In the genomic region with DNA sequence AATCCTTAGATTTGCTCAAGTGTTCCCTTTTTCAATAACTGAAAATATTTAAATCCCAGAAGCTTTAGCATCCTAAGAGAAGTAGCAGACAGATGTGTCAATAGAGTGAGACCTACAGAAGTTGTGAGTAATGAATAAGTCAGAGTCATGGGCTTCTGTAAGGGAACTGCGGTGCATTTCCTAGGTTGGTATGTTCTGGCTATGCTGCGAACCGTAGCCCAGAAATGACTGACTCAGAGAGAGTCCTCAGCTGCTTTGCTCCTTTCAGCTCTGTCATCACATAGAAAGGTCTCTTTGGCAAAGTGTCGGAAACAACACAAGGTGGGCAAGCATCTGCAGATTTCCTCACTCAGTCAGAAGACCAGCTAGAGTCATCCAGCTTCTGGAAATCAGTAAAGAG, we compare ENCODE assay signal across 17 cellular contexts.
DNase-seq lines count a peak whose midpoint lies in the region; ATAC-seq and TF ChIP-seq lines count a peak whose summit lies in the region.
"Had no signal": no experiment of that assay in that cellular context is flagged by ENCODE, and none has a peak within 500 bp of the region (broad histone marks: within the 10 kb centered on the region; RNA-seq: fewer than 3 reads in every experiment).

No MANE protein-coding gene starts in this region.

- CTCF ChIA-PET in IMR-90 (lab: Yijun Ruan, JAX) (no interaction called here), Calu3 (lab: Charles Lee) (no interaction called here)

- no peak for TF ChIP-seq CTCF in AG09319 (IDR thresholded peaks at IDR 0.05; ENCODE audit: low read depth, low read length)
- TF ChIP-seq CTCF in IMR-90 (conservative IDR thresholded peaks at IDR 0.05; ENCODE audit: low read depth, low read length): no peak
- TF ChIP-seq CTCF in progenitor cell of endocrine pancreas (IDR thresholded peaks at IDR 0.05; ENCODE audit: unreplicated experiment): no peak
- no peak for TF ChIP-seq CTCF in Calu3 (IDR thresholded peaks at IDR 0.05; ENCODE audit: unreplicated experiment)

- no peak overlapping the region for H3K4me3 ChIP-seq in IMR-90 (ENCODE audit: insufficient read depth, low read depth, low read length)

- POLR2A ChIA-PET in IMR-90 (lab: Charles Lee; ENCODE audit: unreplicated experiment): no interaction called here

- H3K27ac ChIP-seq in IMR-90 (ENCODE audit: insufficient read depth, low read length): no peak overlapping the region

- H3K4me1 Mint-ChIP-seq in progenitor cell of endocrine pancreas (ENCODE audit: low read depth) (peaks cover 7% of the 10 kb centered on the region), Calu3 (ENCODE audit: low read depth, unreplicated experiment) (no peaks in the 10 kb centered on the region)

- no peak overlapping the region; the same call in 2 of the 3 replicates for H2BK15ac ChIP-seq in IMR-90 (ENCODE audit: low read depth, low read length)

- in situ Hi-C loops in IMR-90 (cut with MboI; ENCODE audit: low sequenced_read_pairs): no loop called here

- peaks cover 2% of the 10 kb centered on the region; the same call in 1 of the 2 replicates for H3K9me1 ChIP-seq in IMR-90 (ENCODE audit: insufficient read depth, low read length)

- dilution Hi-C loops in IMR-90 (cut with HindIII; ENCODE audit: low sequenced_read_pairs, unreplicated experiment): no loop called here

- no peaks in the 10 kb centered on the region for H3K27me3 Mint-ChIP-seq in progenitor cell of endocrine pancreas
- H3K27me3 Mint-ChIP-seq in Calu3 (ENCODE audit: unreplicated experiment): no peaks in the 10 kb centered on the region
- H3K27me3 Mint-ChIP-seq: stimulated activated memory B cell treated with anti-CD40 and anti-IgM and Interleukin-4, amounts not matched to agents 10 μg/mL and 1 μg/mL and 100 μg/mL, for 72 hours had no signal

- H3K79me1 ChIP-seq in IMR-90 (ENCODE audit: low read depth in 1 of 2, low read length in 2 of 2): no peaks in the 10 kb centered on the region

- no peak overlapping the region for H4K5ac ChIP-seq in IMR-90 (ENCODE audit: low read depth, low read length)

- H3K36me3 ChIP-seq in IMR-90 (ENCODE audit: control insufficient read depth, insufficient read depth, low read length): no peaks in the 10 kb centered on the region

- no peak overlapping the region for H2BK5ac ChIP-seq in IMR-90 (ENCODE audit: low read depth, low read length, poor library complexity, severe bottlenecking)

- no CpG with 5 or more reads among the region's 4 CpGs for WGBS in IMR-90 (ENCODE audit: extremely low coverage in 2 of 2, insufficient read length in 1 of 2), 2 experiments

- H3K18ac ChIP-seq in IMR-90 (ENCODE audit: low read depth, low read length): no peak overlapping the region

- DNase-seq in AG09319 (ENCODE audit: extremely low read depth, low read depth) (peak; percentile 22), IMR-90 (peak; percentile 95), brain pericyte (ENCODE audit: low read depth, low spot score) (peak; percentile 18), kidney glomerular epithelial cell (lab: John Stamatoyannopoulos, UW) (peak; percentile 11), NCI-H1417 (lab: John Stamatoyannopoulos, UW) (no peak), progenitor cell of endocrine pancreas (ENCODE audit: low spot score, unreplicated experiment) (no peak), Calu3 (no peak), DMS79 (lab: John Stamatoyannopoulos, UW) (no peak)
- DNase-seq: activated CD4-positive, alpha-beta T cell treated with anti-CD3 and anti-CD28 coated beads, Interleukin-2, amount 50 U/mL, for 48 hours; midbrain; NCI-H1694; NCI-H510A treated with DMSO at 0.1 percent for 48 hours; posterior cingulate gyrus; RPMI8226; stimulated activated CD4-positive, alpha-beta T cell treated with anti-CD3 and anti-CD28 coated beads, Interleukin-2, amount 100 ng/mL, for 48 hours; T-helper 9 cell had no signal

- no peak overlapping the region; a peak in 1 of 4 replicates for H4K8ac ChIP-seq in IMR-90 (ENCODE audit: low read depth in 2 of 2, low read length in 2 of 2)

- no peak overlapping the region for H2BK20ac ChIP-seq in IMR-90 (ENCODE audit: low read depth, low read length)

- H3K27me3 ChIP-seq in IMR-90 (ENCODE audit: control insufficient read depth, insufficient read depth, low read length): no peaks in the 10 kb centered on the region

- no peak overlapping the region for H2BK120ac ChIP-seq in IMR-90 (ENCODE audit: low read depth, low read length)

- no peak for TF ChIP-seq POLR2A in IMR-90 (IDR thresholded peaks at IDR 0.05; ENCODE audit: low read depth, low read length)

- no peaks in the 10 kb centered on the region for H4K20me1 ChIP-seq in IMR-90 (ENCODE audit: insufficient read depth, low read length)

- no peak overlapping the region for H3K14ac ChIP-seq in IMR-90 (replicated peaks; ENCODE audit: low read depth, low read length)

- H3K56ac ChIP-seq in IMR-90 (ENCODE audit: extremely low read depth, insufficient read depth, low read length): no peak overlapping the region

- peak; percentile 91 for ATAC-seq in IMR-90 (ENCODE audit: low read depth)
- ATAC-seq: stimulated activated memory B cell treated with anti-CD40 and anti-IgM and Interleukin-4, amounts not matched to agents 10 μg/mL and 1 μg/mL and 100 μg/mL, for 72 hours had no signal

- H3K4me1 ChIP-seq in IMR-90 (ENCODE audit: control insufficient read depth, insufficient read depth, low read length): no peaks in the 10 kb centered on the region; the same call in 1 of the 2 replicates

- H2AK5ac ChIP-seq in IMR-90 (ENCODE audit: low read depth, low read length): no peak overlapping the region

- H3K27ac Mint-ChIP-seq in progenitor cell of endocrine pancreas: no peak overlapping the region
- H3K27ac Mint-ChIP-seq in Calu3 (ENCODE audit: unreplicated experiment): no peak overlapping the region
- H3K27ac Mint-ChIP-seq: stimulated activated memory B cell treated with anti-CD40 and anti-IgM and Interleukin-4, amounts not matched to agents 10 μg/mL and 1 μg/mL and 100 μg/mL, for 72 hours had no signal

- no peak overlapping the region for H2AK9ac ChIP-seq in IMR-90 (replicated peaks; ENCODE audit: low read depth, low read length, poor library complexity)

- H3K9me3 ChIP-seq in IMR-90 (ENCODE audit: control insufficient read depth, insufficient read depth, low read length): no peaks in the 10 kb centered on the region

- TF ChIP-seq RAD21 in IMR-90 (IDR thresholded peaks at IDR 0.05; ENCODE audit: low read length): no peak

- H3K9ac ChIP-seq in IMR-90 (ENCODE audit: low read depth, low read length): no peak overlapping the region

- H3K4me2 ChIP-seq in IMR-90 (ENCODE audit: low read depth, low read length): no peak overlapping the region

- BruUV-seq in IMR-90 (replicated peaks; lab: Mats Ljungman, UMichigan) (no TSS peak), Calu3 (replicated peaks; lab: Mats Ljungman, UMichigan) (no TSS peak)

- no peak overlapping the region for H2AFZ ChIP-seq in IMR-90 (replicated peaks; ENCODE audit: low read length, poor library complexity)

- H3K23ac ChIP-seq in IMR-90 (ENCODE audit: low read depth, low read length): no peak overlapping the region

- no peak overlapping the region for H3K4me3 Mint-ChIP-seq in progenitor cell of endocrine pancreas (ENCODE audit: low read depth)
- no peak overlapping the region for H3K4me3 Mint-ChIP-seq in Calu3 (ENCODE audit: low read depth, unreplicated experiment)
- H3K4me3 Mint-ChIP-seq: stimulated activated memory B cell treated with anti-CD40 and anti-IgM and Interleukin-4, amounts not matched to agents 10 μg/mL and 1 μg/mL and 100 μg/mL, for 72 hours had no signal

- intact Hi-C loops in IMR-90 (cut with micrococcal nuclease): no loop called here
- intact Hi-C loops in Calu3 (cut with micrococcal nuclease; ENCODE audit: unreplicated experiment): no loop called here

- no peaks in the 10 kb centered on the region for H3K36me3 Mint-ChIP-seq in progenitor cell of endocrine pancreas (ENCODE audit: insufficient read depth)
- H3K36me3 Mint-ChIP-seq in Calu3 (ENCODE audit: insufficient read depth, unreplicated experiment): no peaks in the 10 kb centered on the region

- H3K4ac ChIP-seq in IMR-90 (ENCODE audit: low read depth, low read length): no peak overlapping the region

- H3K9me3 Mint-ChIP-seq in progenitor cell of endocrine pancreas (ENCODE audit: low read depth): no peaks in the 10 kb centered on the region
- H3K9me3 Mint-ChIP-seq in Calu3 (ENCODE audit: low read depth, unreplicated experiment): no peaks in the 10 kb centered on the region
- H3K9me3 Mint-ChIP-seq: stimulated activated memory B cell treated with anti-CD40 and anti-IgM and Interleukin-4, amounts not matched to agents 10 μg/mL and 1 μg/mL and 100 μg/mL, for 72 hours had no signal

- no peak overlapping the region for H4K91ac ChIP-seq in IMR-90 (ENCODE audit: insufficient read depth, low read depth, low read length)

TF ChIP-seq in IMR-90, 13 proteins besides CTCF, POLR2A, EP300 and RAD21 (continues in another document):
- TF ChIP-seq MAFK (IDR thresholded peaks at IDR 0.05; ENCODE audit: low read depth, low read length): peak; percentile 57; the same call in 1 of the 2 replicates
- no peak for TF ChIP-seq SMC3 (IDR thresholded peaks at IDR 0.05; ENCODE audit: low read depth, low read length)
- TF ChIP-seq RCOR1 (IDR thresholded peaks at IDR 0.05; ENCODE audit: insufficient replicate concordance, low read length): peak; percentile 15
- no peak for TF ChIP-seq RFX5 (IDR thresholded peaks at IDR 0.05; ENCODE audit: low read depth, low read length)
- peak; percentile 68 for TF ChIP-seq FOS (IDR thresholded peaks at IDR 0.05; ENCODE audit: low read depth, low read length)
- TF ChIP-seq MAZ (IDR thresholded peaks at IDR 0.05; ENCODE audit: borderline replicate concordance, low read depth, low read length): no peak
- TF ChIP-seq, protein P1, sequence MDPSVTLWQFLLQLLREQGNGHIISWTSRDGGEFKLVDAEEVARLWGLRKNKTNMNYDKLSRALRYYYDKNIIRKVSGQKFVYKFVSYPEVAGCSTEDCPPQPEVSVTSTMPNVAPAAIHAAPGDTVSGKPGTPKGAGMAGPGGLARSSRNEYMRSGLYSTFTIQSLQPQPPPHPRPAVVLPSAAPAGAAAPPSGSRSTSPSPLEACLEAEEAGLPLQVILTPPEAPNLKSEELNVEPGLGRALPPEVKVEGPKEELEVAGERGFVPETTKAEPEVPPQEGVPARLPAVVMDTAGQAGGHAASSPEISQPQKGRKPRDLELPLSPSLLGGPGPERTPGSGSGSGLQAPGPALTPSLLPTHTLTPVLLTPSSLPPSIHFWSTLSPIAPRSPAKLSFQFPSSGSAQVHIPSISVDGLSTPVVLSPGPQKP (IDR thresholded peaks at IDR 0.05; ENCODE audit: borderline replicate concordance, low read depth, low read length): no peak
- 0 out of 2 replicates have a peak, but pooled peaks have one; percentile 4 for TF ChIP-seq BHLHE40 (IDR thresholded peaks at IDR 0.05; ENCODE audit: low read depth, low read length)
- TF ChIP-seq CHD1 (IDR thresholded peaks at IDR 0.05; ENCODE audit: low read depth, low read length): no peak
- no peak for TF ChIP-seq MXI1 (IDR thresholded peaks at IDR 0.05; ENCODE audit: borderline replicate concordance, low read depth, low read length)
- TF ChIP-seq NFE2L2 (IDR thresholded peaks at IDR 0.05; ENCODE audit: low read depth, low read length): no peak
- peak; percentile 29; the same call in 1 of the 2 replicates for TF ChIP-seq CEBPB (IDR thresholded peaks at IDR 0.05; ENCODE audit: low read depth, low read length)

Comparison
In these comparisons a context has a peak if more than half of its experiments do, and no peak if none do; other contexts are left out.
1. DNase-seq: peak in AG09319 (single experiment), IMR-90 (single experiment), brain pericyte (single experiment) and kidney glomerular epithelial cell (single experiment); none in NCI-H1417 (0 of 3), progenitor cell of endocrine pancreas (single experiment), Calu3 (single experiment) and DMS79 (single experiment).